In the genomic region with DNA sequence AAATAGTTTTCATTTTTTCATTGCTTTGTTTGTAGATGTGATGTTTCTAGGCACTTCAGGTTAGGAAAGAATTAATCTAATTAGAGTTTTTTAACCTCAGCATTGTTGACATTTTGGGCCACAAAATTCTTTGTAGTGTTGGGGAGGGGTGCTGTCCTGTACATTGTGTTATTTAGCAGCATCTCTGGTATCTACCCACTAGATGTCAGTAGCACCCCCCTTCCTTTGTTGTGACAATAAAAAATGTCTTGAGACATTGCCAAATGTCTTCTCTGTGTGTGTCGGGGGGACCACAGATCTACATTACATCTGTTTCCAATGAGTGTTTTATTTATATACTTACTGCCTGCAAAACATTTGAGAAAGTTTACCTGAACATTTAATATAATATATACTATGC, we compare ENCODE assay signal across 8 cellular contexts. TPM values are rescaled to one million over a fixed set of nuclear protein-coding genes. Genes with fewer than 3 reads are reported as not detected.
DNase-seq lines count a peak whose midpoint lies in the region; ATAC-seq and TF ChIP-seq lines count a peak whose summit lies in the region.

No MANE protein-coding gene starts in this region.

- peak; percentile 72 for TF ChIP-seq CTCF in A673 (conservative IDR thresholded peaks at IDR 0.05; ENCODE audit: low read depth, low read length)
- peak; percentile 61 for TF ChIP-seq CTCF in PC-3 (conservative IDR thresholded peaks at IDR 0.05; ENCODE audit: low read depth, low read length)
- no peak for TF ChIP-seq CTCF in foreskin fibroblast (IDR thresholded peaks at IDR 0.05; ENCODE audit: low read depth, low read length)

- DNase-seq in A673 (ENCODE audit: low spot score) = peak; percentile 80
- peak; percentile 47 for DNase-seq in PC-3
- peak; percentile 4 to 43 for DNase-seq in foreskin fibroblast
- DNase-seq in central memory CD4-positive, alpha-beta T cell = no peak

- peak; percentile 53 for ATAC-seq in GM18502 (IDR thresholded peaks at IDR 0.05; ENCODE audit: poor library complexity, unreplicated experiment)
- no peak for ATAC-seq in PC-3
- ATAC-seq in HG02798 (IDR thresholded peaks at IDR 0.05; ENCODE audit: poor library complexity, unreplicated experiment) = no peak
- ATAC-seq in HG03378 (IDR thresholded peaks at IDR 0.05; ENCODE audit: unreplicated experiment) = no peak
- no peak for ATAC-seq in HG03342 (IDR thresholded peaks at IDR 0.05; ENCODE audit: unreplicated experiment)

- CTCF ChIA-PET in A673 (lab: Charles Lee) = no interaction called here
- CTCF ChIA-PET in PC-3 (lab: Charles Lee) = no interaction called here

- no peak overlapping the region for H3K4me2 ChIP-seq in PC-3 (ENCODE audit: low read length)

- H3K4me1 ChIP-seq in A673 (ENCODE audit: insufficient read depth, low read length, poor library complexity, severe bottlenecking) (peaks cover 5% of the 10 kb centered on the region), PC-3 (ENCODE audit: insufficient read depth, low read length) (no peaks in the 10 kb centered on the region)

- no peak overlapping the region for H2AFZ ChIP-seq in PC-3 (ENCODE audit: low read length)

- H3K9me3 ChIP-seq in A673 (ENCODE audit: low read depth, low read length, poor library complexity, severe bottlenecking) = no peaks in the 10 kb centered on the region
- H3K9me3 ChIP-seq in PC-3 (ENCODE audit: low read length) = no peaks in the 10 kb centered on the region

- no peak overlapping the region for H3K27ac ChIP-seq in A673 (ENCODE audit: low read depth, low read length, poor library complexity, severe bottlenecking)
- H3K27ac ChIP-seq in PC-3 (ENCODE audit: low read length) = no peak overlapping the region

- no peaks in the 10 kb centered on the region; the same call in 1 of the 2 replicates for H3K79me2 ChIP-seq in PC-3 (ENCODE audit: low read length)

- no peaks in the 10 kb centered on the region for H3F3A ChIP-seq in PC-3 (ENCODE audit: low read length, unreplicated experiment)

- intact Hi-C loops in A673 (cut with micrococcal nuclease; ENCODE audit: unreplicated experiment) = loop anchor here (1.0 to 10.0 kb wide), 3 partner anchors 102 to 324 kb away; no protein-coding TSS in a partner anchor
- intact Hi-C loops in PC-3 (cut with micrococcal nuclease) = loop anchor here (5.0 kb wide), 2 partner anchors 81 to 226 kb away; no protein-coding TSS in a partner anchor

- BruUV-seq in A673 (replicated peaks; lab: Mats Ljungman, UMichigan) (no TSS peak), PC-3 (replicated peaks; lab: Mats Ljungman, UMichigan) (no TSS peak)

- POLR2A ChIA-PET in A673 (lab: Charles Lee; ENCODE audit: low non-redundant PET) (no interaction called here), PC-3 (lab: Charles Lee; ENCODE audit: unreplicated experiment) (no interaction called here)

- H4K20me1 ChIP-seq in PC-3 (ENCODE audit: low read length) = no peaks in the 10 kb centered on the region

- H3K27me3 ChIP-seq in A673 (replicated peaks; ENCODE audit: insufficient read depth, low read depth, low read length, poor library complexity) = no peaks in the 10 kb centered on the region
- no peaks in the 10 kb centered on the region for H3K27me3 ChIP-seq in PC-3 (ENCODE audit: low read length)

- H3K36me3 ChIP-seq in A673 (ENCODE audit: insufficient read depth, low read length, poor library complexity, severe bottlenecking) (no peaks in the 10 kb centered on the region), PC-3 (ENCODE audit: low read depth, low read length) (no peaks in the 10 kb centered on the region)

- no peaks in the 10 kb centered on the region for H3K9me2 ChIP-seq in PC-3 (replicated peaks; ENCODE audit: low read length)

- H3K9ac ChIP-seq in PC-3 (ENCODE audit: low read length) = no peak overlapping the region

- no peak overlapping the region for H3K4me3 ChIP-seq in A673 (ENCODE audit: low read depth, low read length, poor library complexity, severe bottlenecking)
- H3K4me3 ChIP-seq in PC-3 (ENCODE audit: low read length) = no peak overlapping the region
- H3K4me3 ChIP-seq in foreskin fibroblast (ENCODE audit: low read depth in 1 of 2, low read length in 2 of 2) = no peak overlapping the region

RNA-seq across cellular contexts. Expression of gene EYA4, which starts 45.6 kb away (rescaled TPM):
- 1.3 and 1.5 TPM in 2 replicates for total RNA-seq in A673 (2021)
- total RNA-seq in PC-3 (2014; rRNA removed) = 10.0 and 11.6 TPM in 2 replicates
